In the genomic region with DNA sequence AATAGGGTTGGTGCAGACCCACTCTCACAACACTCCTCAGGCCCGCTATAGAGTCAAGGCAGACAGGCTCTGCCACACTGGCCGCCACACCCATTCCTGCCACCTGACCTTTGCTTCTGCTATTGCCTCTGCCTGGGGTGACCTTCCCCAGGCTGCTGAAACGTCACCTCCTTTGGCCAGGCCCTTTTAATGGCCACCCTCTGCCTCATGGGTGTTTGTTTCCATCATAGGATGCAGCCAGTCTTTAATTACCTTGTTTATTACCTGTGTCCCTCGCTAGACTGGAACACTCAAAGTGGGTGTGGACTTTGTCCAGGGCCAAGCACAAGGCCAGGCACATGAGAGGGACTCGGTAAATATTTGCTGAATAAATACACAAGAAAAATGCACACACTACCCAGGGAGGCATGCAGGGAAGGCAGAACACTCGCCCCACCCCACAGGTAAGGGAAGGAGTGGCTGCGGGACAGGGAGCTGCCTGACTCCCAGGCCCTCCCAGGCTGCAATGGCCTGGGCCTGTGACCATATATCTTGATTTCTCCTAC, we compare ENCODE assay signal across 1 cellular context.
TF ChIP-seq lines count a peak whose summit lies in the region.

No MANE protein-coding gene starts in this region.

TF ChIP-seq in HEK293, 187 proteins besides CTCF, POLR2A, EP300 and RAD21 (continued from another document):
- TF ChIP-seq EGR2 (tag by site-specific recombination; IDR thresholded peaks at IDR 0.05; ENCODE audit: low read depth) (no peak), ZNF623 (tag by site-specific recombination; IDR thresholded peaks at IDR 0.05) (peak; percentile 45)
